In genomic region chr14:77763316-77763715, GRCh38 we compare ENCODE assay signal across 24 cellular contexts.
"Had no signal": no experiment of that assay in that cellular context is flagged by ENCODE, and none has a peak within 500 bp of the region (broad histone marks: within the 10 kb centered on the region; RNA-seq: fewer than 3 reads in every experiment).

No MANE protein-coding gene starts in this region.

- H3K36me3 ChIP-seq: heart left ventricle, left lung, sigmoid colon had no signal

- H3K27me3 Mint-ChIP-seq: activated CD4-positive, alpha-beta memory T cell treated with anti-CD3 and anti-CD28 coated beads for 36 hours; activated naive CD8-positive, alpha-beta T cell treated with anti-CD3 and anti-CD28 coated beads, Interleukin-2, amount 50 U/mL, for 24 hours; dendritic cell treated with granulocyte-macrophage colony-stimulating factor and Interleukin-4, amounts not matched to agents 40 ng/mL and 50 ng/mL, for 4 days; natural killer cell treated with Interleukin-12 subunit alpha and Interleukin-12 subunit beta and Interleukin-15 and Interleukin-18, amount 100 ng/mL, for 72 hours; stimulated activated naive B cell treated with anti-CD40 and anti-IgM and Interleukin-4, amounts not matched to agents 10 μg/mL and 1 μg/mL and 100 μg/mL, for 72 hours; type B pancreatic cell had no signal

- H3K4me2 ChIP-seq: smooth muscle cell had no signal

- H3K27me3 ChIP-seq: body of pancreas, heart left ventricle, left lung, sigmoid colon, testis had no signal

- H3K27ac Mint-ChIP-seq: activated CD4-positive, alpha-beta memory T cell treated with anti-CD3 and anti-CD28 coated beads for 36 hours; activated naive CD4-positive, alpha-beta T cell treated with anti-CD3 and anti-CD28 coated beads, Interleukin-2, amount 10 ng/mL, durations not matched to agents 7 days and 5 days; activated naive CD8-positive, alpha-beta T cell treated with anti-CD3 and anti-CD28 coated beads, Interleukin-2, amount 50 U/mL, for 24 hours; activated T-cell treated with anti-CD3 and anti-CD28 coated beads, Interleukin-2, amount 50 U/mL, for 72 hours; dendritic cell treated with granulocyte-macrophage colony-stimulating factor and Interleukin-4, amounts not matched to agents 40 ng/mL and 50 ng/mL, for 4 days; natural killer cell treated with Interleukin-12 subunit alpha and Interleukin-12 subunit beta and Interleukin-15 and Interleukin-18, amount 100 ng/mL, for 72 hours; stimulated activated naive B cell treated with anti-CD40 and anti-IgM and Interleukin-4, amounts not matched to agents 10 μg/mL and 1 μg/mL and 100 μg/mL, for 72 hours; type B pancreatic cell had no signal

- H3K4me3 Mint-ChIP-seq: activated CD4-positive, alpha-beta memory T cell treated with anti-CD3 and anti-CD28 coated beads for 36 hours; activated naive CD4-positive, alpha-beta T cell treated with anti-CD3 and anti-CD28 coated beads, Interleukin-2, amount 10 ng/mL, durations not matched to agents 7 days and 5 days; activated naive CD8-positive, alpha-beta T cell treated with anti-CD3 and anti-CD28 coated beads, Interleukin-2, amount 50 U/mL, for 24 hours; activated T-cell treated with anti-CD3 and anti-CD28 coated beads, Interleukin-2, amount 50 U/mL, for 72 hours; dendritic cell treated with granulocyte-macrophage colony-stimulating factor and Interleukin-4, amounts not matched to agents 40 ng/mL and 50 ng/mL, for 4 days; natural killer cell treated with Interleukin-12 subunit alpha and Interleukin-12 subunit beta and Interleukin-15 and Interleukin-18, amount 100 ng/mL, for 72 hours; stimulated activated naive B cell treated with anti-CD40 and anti-IgM and Interleukin-4, amounts not matched to agents 10 μg/mL and 1 μg/mL and 100 μg/mL, for 72 hours; type B pancreatic cell had no signal

- H3K9me3 Mint-ChIP-seq: activated CD4-positive, alpha-beta memory T cell treated with anti-CD3 and anti-CD28 coated beads for 36 hours; activated naive CD4-positive, alpha-beta T cell treated with anti-CD3 and anti-CD28 coated beads, Interleukin-2, amount 10 ng/mL, durations not matched to agents 7 days and 5 days; activated naive CD8-positive, alpha-beta T cell treated with anti-CD3 and anti-CD28 coated beads, Interleukin-2, amount 50 U/mL, for 24 hours; activated T-cell treated with anti-CD3 and anti-CD28 coated beads, Interleukin-2, amount 50 U/mL, for 72 hours; dendritic cell treated with granulocyte-macrophage colony-stimulating factor and Interleukin-4, amounts not matched to agents 40 ng/mL and 50 ng/mL, for 4 days; natural killer cell treated with Interleukin-12 subunit alpha and Interleukin-12 subunit beta and Interleukin-15 and Interleukin-18, amount 100 ng/mL, for 72 hours; stimulated activated naive B cell treated with anti-CD40 and anti-IgM and Interleukin-4, amounts not matched to agents 10 μg/mL and 1 μg/mL and 100 μg/mL, for 72 hours; type B pancreatic cell had no signal

- DNase-seq: activated CD4-positive, alpha-beta memory T cell treated with anti-CD3 and anti-CD28 coated beads for 36 hours; activated CD4-positive, alpha-beta T cell treated with anti-CD3 and anti-CD28 coated beads for 48 hours; activated effector memory CD4-positive, alpha-beta T cell treated with Interleukin-2 at 50 U/mL for 16 hours; activated naive CD4-positive, alpha-beta T cell treated with anti-CD3 and anti-CD28 coated beads, Interleukin-2, amount 10 ng/mL, durations not matched to agents 7 days and 5 days; activated naive CD8-positive, alpha-beta T cell treated with anti-CD3 and anti-CD28 coated beads, Interleukin-2, amount 50 U/mL, for 24 hours; activated T-cell treated with anti-CD3 and anti-CD28 coated beads, Interleukin-2, amount 50 U/mL, for 72 hours; anterior cingulate cortex; body of pancreas; effector CD4-positive, alpha-beta T cell; heart left ventricle; kidney glomerular epithelial cell; left lung; midbrain; retina; sigmoid colon; stimulated activated CD4-positive, alpha-beta T cell treated with anti-CD3 and anti-CD28 coated beads, Interleukin-15, amount 100 ng/mL, for 24 hours; stimulated activated CD8-positive, alpha-beta memory T cell treated with anti-CD3 and anti-CD28 coated beads, Interleukin-4, amount 100 ng/mL, for 48 hours; stimulated activated naive B cell treated with anti-CD40 and anti-IgM and Interleukin-4, amounts not matched to agents 10 μg/mL and 1 μg/mL and 100 μg/mL, for 72 hours; T1000; testis had no signal

- H3K27ac ChIP-seq: body of pancreas, heart left ventricle, left lung, sigmoid colon, testis had no signal

- H3K4me3 ChIP-seq: body of pancreas, heart left ventricle, left lung, sigmoid colon, smooth muscle cell, testis had no signal

- H3K9me3 ChIP-seq: body of pancreas, heart left ventricle, left lung, sigmoid colon, testis had no signal
